ENCODE assay signal across 1 cellular context in the genomic region with DNA sequence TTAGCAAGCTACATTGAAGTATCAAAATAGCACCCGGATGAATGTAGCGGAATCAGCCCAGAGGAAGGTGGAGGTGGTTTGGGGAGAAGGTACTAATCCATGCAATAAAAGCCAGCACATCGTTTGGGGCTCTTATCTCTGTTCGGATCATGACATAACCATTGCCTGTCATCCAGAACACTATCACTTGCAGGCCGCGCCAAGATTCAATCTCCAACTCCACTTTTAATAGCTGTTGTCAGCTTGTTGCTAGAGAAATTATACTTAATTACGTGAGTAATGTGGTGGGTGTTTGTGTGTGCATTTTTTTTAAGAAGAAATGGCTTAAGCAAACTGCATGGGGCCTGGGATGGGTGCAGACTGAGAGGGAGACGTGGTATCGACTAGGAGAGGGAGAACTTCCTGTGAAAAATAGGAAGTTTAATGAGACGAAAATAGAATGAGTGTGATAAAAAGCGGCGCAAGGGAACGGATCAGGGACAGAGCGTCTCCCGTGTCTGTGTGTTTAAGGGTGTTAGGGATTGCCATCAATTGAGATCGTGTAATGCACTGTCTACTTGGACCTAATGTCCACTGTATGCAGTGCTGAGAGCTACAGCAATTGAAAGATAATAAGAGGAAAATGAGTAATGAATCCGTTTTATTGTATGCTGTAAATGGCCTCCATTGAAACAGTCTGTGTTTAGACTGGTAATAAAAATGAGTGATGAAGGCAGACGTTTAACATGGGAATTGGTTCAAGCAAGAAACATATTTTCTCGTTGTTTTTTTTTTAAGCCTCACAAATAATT.
TF ChIP-seq lines count a peak whose summit lies in the region.

No MANE protein-coding gene starts in this region.

TF ChIP-seq in GM23338, 12 proteins besides CTCF, POLR2A, EP300 and RAD21 (continued from another document):
- TF ChIP-seq ETS1 (IDR thresholded peaks at IDR 0.05): no peak
- no peak for TF ChIP-seq ZNF331 (CRISPR knock-in tag; IDR thresholded peaks at IDR 0.05; ENCODE audit: low read depth)
- TF ChIP-seq EZH2phosphoT487 (IDR thresholded peaks at IDR 0.05; ENCODE audit: unreplicated experiment): no peak
- no peak for TF ChIP-seq ZNF462 (CRISPR knock-in tag; IDR thresholded peaks at IDR 0.05)
- no peak for TF ChIP-seq ZNF114 (CRISPR knock-in tag; IDR thresholded peaks at IDR 0.05)
- TF ChIP-seq STAT1 (IDR thresholded peaks at IDR 0.05; ENCODE audit: unreplicated experiment): no peak
- TF ChIP-seq REST (IDR thresholded peaks at IDR 0.05; ENCODE audit: unreplicated experiment): no peak
- no peak for TF ChIP-seq NANOG (IDR thresholded peaks at IDR 0.05; ENCODE audit: borderline replicate concordance)
- TF ChIP-seq POLR2AphosphoS5 (IDR thresholded peaks at IDR 0.05; ENCODE audit: low read depth): no peak
- no peak for TF ChIP-seq JUNB (IDR thresholded peaks at IDR 0.05; ENCODE audit: unreplicated experiment)
